1 cellular context compared by ENCODE assay signal in genomic region chr14:70906785-70907171, GRCh38.
TF ChIP-seq lines count a peak whose summit lies in the region.

No MANE protein-coding gene starts in this region.

TF ChIP-seq in WTC11, 78 proteins besides CTCF, POLR2A, EP300 and RAD21 (continued from another document):
- TF ChIP-seq, protein P1, sequence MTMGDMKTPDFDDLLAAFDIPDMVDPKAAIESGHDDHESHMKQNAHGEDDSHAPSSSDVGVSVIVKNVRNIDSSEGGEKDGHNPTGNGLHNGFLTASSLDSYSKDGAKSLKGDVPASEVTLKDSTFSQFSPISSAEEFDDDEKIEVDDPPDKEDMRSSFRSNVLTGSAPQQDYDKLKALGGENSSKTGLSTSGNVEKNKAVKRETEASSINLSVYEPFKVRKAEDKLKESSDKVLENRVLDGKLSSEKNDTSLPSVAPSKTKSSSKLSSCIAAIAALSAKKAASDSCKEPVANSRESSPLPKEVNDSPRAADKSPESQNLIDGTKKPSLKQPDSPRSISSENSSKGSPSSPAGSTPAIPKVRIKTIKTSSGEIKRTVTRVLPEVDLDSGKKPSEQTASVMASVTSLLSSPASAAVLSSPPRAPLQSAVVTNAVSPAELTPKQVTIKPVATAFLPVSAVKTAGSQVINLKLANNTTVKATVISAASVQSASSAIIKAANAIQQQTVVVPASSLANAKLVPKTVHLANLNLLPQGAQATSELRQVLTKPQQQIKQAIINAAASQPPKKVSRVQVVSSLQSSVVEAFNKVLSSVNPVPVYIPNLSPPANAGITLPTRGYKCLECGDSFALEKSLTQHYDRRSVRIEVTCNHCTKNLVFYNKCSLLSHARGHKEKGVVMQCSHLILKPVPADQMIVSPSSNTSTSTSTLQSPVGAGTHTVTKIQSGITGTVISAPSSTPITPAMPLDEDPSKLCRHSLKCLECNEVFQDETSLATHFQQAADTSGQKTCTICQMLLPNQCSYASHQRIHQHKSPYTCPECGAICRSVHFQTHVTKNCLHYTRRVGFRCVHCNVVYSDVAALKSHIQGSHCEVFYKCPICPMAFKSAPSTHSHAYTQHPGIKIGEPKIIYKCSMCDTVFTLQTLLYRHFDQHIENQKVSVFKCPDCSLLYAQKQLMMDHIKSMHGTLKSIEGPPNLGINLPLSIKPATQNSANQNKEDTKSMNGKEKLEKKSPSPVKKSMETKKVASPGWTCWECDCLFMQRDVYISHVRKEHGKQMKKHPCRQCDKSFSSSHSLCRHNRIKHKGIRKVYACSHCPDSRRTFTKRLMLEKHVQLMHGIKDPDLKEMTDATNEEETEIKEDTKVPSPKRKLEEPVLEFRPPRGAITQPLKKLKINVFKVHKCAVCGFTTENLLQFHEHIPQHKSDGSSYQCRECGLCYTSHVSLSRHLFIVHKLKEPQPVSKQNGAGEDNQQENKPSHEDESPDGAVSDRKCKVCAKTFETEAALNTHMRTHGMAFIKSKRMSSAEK (CRISPR knock-in tag; IDR thresholded peaks at IDR 0.05; ENCODE audit: borderline replicate concordance) = no peak
- TF ChIP-seq ELF4 (CRISPR knock-in tag; IDR thresholded peaks at IDR 0.05; ENCODE audit: low read depth) (no peak), ZNF138 (CRISPR knock-in tag; conservative IDR thresholded peaks at IDR 0.05) (no peak), HMGA2 (CRISPR knock-in tag; IDR thresholded peaks at IDR 0.05) (no peak), ARID4B (CRISPR knock-in tag; IDR thresholded peaks at IDR 0.05; ENCODE audit: borderline replicate concordance) (no peak), KAT7 (CRISPR knock-in tag; IDR thresholded peaks at IDR 0.05; ENCODE audit: borderline replicate concordance) (no peak), NR1H2 (CRISPR knock-in tag; IDR thresholded peaks at IDR 0.05) (no peak), USF2 (CRISPR knock-in tag; IDR thresholded peaks at IDR 0.05) (no peak), ZNF416 (CRISPR knock-in tag; IDR thresholded peaks at IDR 0.05) (no peak), FOXK1 (CRISPR knock-in tag; IDR thresholded peaks at IDR 0.05) (no peak), MXD4 (CRISPR knock-in tag; IDR thresholded peaks at IDR 0.05; ENCODE audit: borderline replicate concordance) (no peak)
- TF ChIP-seq, protein P2, sequence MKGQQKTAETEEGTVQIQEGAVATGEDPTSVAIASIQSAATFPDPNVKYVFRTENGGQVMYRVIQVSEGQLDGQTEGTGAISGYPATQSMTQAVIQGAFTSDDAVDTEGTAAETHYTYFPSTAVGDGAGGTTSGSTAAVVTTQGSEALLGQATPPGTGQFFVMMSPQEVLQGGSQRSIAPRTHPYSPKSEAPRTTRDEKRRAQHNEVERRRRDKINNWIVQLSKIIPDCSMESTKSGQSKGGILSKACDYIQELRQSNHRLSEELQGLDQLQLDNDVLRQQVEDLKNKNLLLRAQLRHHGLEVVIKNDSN (CRISPR knock-in tag; IDR thresholded peaks at IDR 0.05) = no peak
- TF ChIP-seq, protein P3, sequence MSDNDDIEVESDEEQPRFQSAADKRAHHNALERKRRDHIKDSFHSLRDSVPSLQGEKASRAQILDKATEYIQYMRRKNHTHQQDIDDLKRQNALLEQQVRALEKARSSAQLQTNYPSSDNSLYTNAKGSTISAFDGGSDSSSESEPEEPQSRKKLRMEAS (CRISPR knock-in tag; IDR thresholded peaks at IDR 0.05) = no peak
